ENCODE assay signal across 8 cellular contexts in the genomic region with DNA sequence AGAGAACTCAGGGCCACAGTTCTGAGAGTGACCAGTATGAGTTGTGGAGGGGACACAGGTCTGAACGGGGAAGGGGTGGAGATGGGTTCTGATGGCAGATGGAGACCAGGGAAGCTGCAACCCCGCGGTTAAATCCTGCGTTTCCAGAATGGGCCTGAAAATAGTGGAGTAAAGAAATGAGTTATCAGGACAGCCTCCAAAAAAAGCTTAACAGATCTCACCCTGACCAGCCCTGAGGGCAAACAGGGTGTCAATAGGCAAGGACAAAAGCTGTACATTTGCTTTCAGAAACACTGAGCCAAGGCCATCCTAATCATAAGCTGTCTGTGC. TPM values are rescaled to one million over a fixed set of nuclear protein-coding genes. Genes with fewer than 3 reads are reported as not detected.
DNase-seq lines count a peak whose midpoint lies in the region; ATAC-seq and TF ChIP-seq lines count a peak whose summit lies in the region.

No MANE protein-coding gene starts in this region.

- no peaks in the 10 kb centered on the region for H3K9me3 ChIP-seq in NT2/D1 (ENCODE audit: insufficient read depth, low read length)
- H3K9me3 ChIP-seq in fibroblast of lung (ENCODE audit: control insufficient read depth, insufficient read depth, low read depth, low read length), result no peaks in the 10 kb centered on the region
- no peaks in the 10 kb centered on the region for H3K9me3 ChIP-seq in transverse colon

- in situ Hi-C loops in transverse colon (cut with MboI; ENCODE audit: low pct_ligation_motif_present in 1 of 4, low pct_unique_long_range_greater_than_20kb in 1 of 4, low sequenced_read_pairs in 3 of 4), result no loop called here

- peak overlapping the region; percentile 51 for H3K9ac ChIP-seq in NT2/D1 (ENCODE audit: insufficient read length, low read depth)
- no peak overlapping the region for H3K9ac ChIP-seq in fibroblast of lung (ENCODE audit: insufficient read depth, low read length)
- H3K9ac ChIP-seq in rectal smooth muscle tissue (ENCODE audit: low read length), result no peak overlapping the region

- WGBS in transverse colon (ENCODE audit: low coverage in 1 of 2), 2 donors, result 0 to 12% methylated on average over 3 to 4 of the region's 4 CpGs

- intact Hi-C loops in transverse colon (cut with DNase I; ENCODE audit: low total_unique reads), result no loop called here

- peak overlapping the region; percentile 44 for H3K4me2 ChIP-seq in fibroblast of lung (ENCODE audit: extremely low read depth, insufficient read depth, low read length)

- H2AFZ ChIP-seq in fibroblast of lung (ENCODE audit: low read length), result no peak overlapping the region

- no peaks in the 10 kb centered on the region for H3K79me2 ChIP-seq in fibroblast of lung (ENCODE audit: control insufficient read depth, insufficient read depth, low read length)

- TF ChIP-seq EP300 in transverse colon (IDR thresholded peaks at IDR 0.05; ENCODE audit: low read depth), result no peak

- TF ChIP-seq CTCF in GM10266 (IDR thresholded peaks at IDR 0.05; ENCODE audit: control insufficient read depth, insufficient read depth, low read depth, missing control alignments) (no peak), fibroblast of lung (conservative IDR thresholded peaks at IDR 0.05 in 1 of 2, IDR thresholded peaks at IDR 0.05 in 1 of 2; ENCODE audit: low read depth in 1 of 2, low read length in 2 of 2) (no peak), transverse colon (IDR thresholded peaks at IDR 0.05) (no peak)

- H3K27ac ChIP-seq in fibroblast of lung (ENCODE audit: insufficient read depth, low read length) (no peak overlapping the region), rectal smooth muscle tissue (ENCODE audit: low read depth, low read length) (no peak overlapping the region), transverse colon (no peak overlapping the region)

- H3K4me3 ChIP-seq in NT2/D1 (ENCODE audit: insufficient read length, low read depth), result peak overlapping the region; percentile 53
- peak overlapping the region in 3 of 4 experiments; percentile 35 to 57 (median 56) for H3K4me3 ChIP-seq in fibroblast of lung (replicated peaks in 1 of 4; ENCODE audit: control extremely low read depth in 1 of 4, insufficient read depth in 1 of 4, low read depth in 3 of 4, low read length in 4 of 4)
- H3K4me3 ChIP-seq in rectal smooth muscle tissue (ENCODE audit: low read length), result peak overlapping the region; percentile 61
- peak overlapping the region in 2 of 4 donors; percentile 45 to 58 for H3K4me3 ChIP-seq in transverse colon

- H3K27me3 ChIP-seq in NT2/D1 (ENCODE audit: insufficient read depth, insufficient read length) (peaks cover 53% of the 10 kb centered on the region), fibroblast of lung (ENCODE audit: control insufficient read depth, insufficient read depth, low read length) (peaks cover 7% of the 10 kb centered on the region), rectal smooth muscle tissue (ENCODE audit: control insufficient read depth, insufficient read depth, low read length) (peaks cover 5% of the 10 kb centered on the region), transverse colon (peaks cover 88% of the 10 kb centered on the region)

- no peaks in the 10 kb centered on the region for H4K20me1 ChIP-seq in fibroblast of lung (ENCODE audit: control insufficient read depth, extremely low read depth, insufficient read depth, low read length)

- peak; percentile 25 for DNase-seq in GM10266 (ENCODE audit: extremely low spot score)
- DNase-seq in NT2/D1 (ENCODE audit: low read depth, low spot score), result no peak
- DNase-seq in fibroblast of lung (ENCODE audit: low read depth in 2 of 2), result no peak
- DNase-seq in occipital lobe (lab: John Stamatoyannopoulos, UW), result no peak
- no peak for DNase-seq in transverse colon
- no peak for DNase-seq in Kasumi-1 (lab: John Stamatoyannopoulos, UW)

- H3K4me1 ChIP-seq in NT2/D1 (ENCODE audit: insufficient read depth, insufficient read length), result no peaks in the 10 kb centered on the region
- H3K4me1 ChIP-seq in fibroblast of lung (ENCODE audit: control insufficient read depth, extremely low read depth, insufficient read depth, low read length), result no peaks in the 10 kb centered on the region
- H3K4me1 ChIP-seq in rectal smooth muscle tissue (ENCODE audit: control insufficient read depth, insufficient read depth, low read length), result no peaks in the 10 kb centered on the region
- peaks cover 0 to 21% (median 9%) of the 10 kb centered on the region in 4 donors for H3K4me1 ChIP-seq in transverse colon

- ATAC-seq in HG03139 (IDR thresholded peaks at IDR 0.05; ENCODE audit: unreplicated experiment), result no peak

- H3K36me3 ChIP-seq in NT2/D1 (ENCODE audit: insufficient read depth, insufficient read length, low read length), result no peaks in the 10 kb centered on the region
- H3K36me3 ChIP-seq in fibroblast of lung (ENCODE audit: control insufficient read depth, insufficient read depth, low read length), result no peaks in the 10 kb centered on the region
- no peaks in the 10 kb centered on the region for H3K36me3 ChIP-seq in rectal smooth muscle tissue (ENCODE audit: control insufficient read depth, insufficient read depth, low read length)
- no peaks in the 10 kb centered on the region for H3K36me3 ChIP-seq in transverse colon

- TF ChIP-seq POLR2A in transverse colon (IDR thresholded peaks at IDR 0.05), result no peak

RNA-seq across cellular contexts. Expression of gene RTN1, which starts 0.6 kb away (rescaled TPM):
- total RNA-seq in fibroblast of lung, result under 0.01 and 0.17 TPM in 2 replicates
- 0.35 and 0.92 TPM in 2 replicates for polyA plus RNA-seq in fibroblast of lung
- polyA plus RNA-seq in fibroblast of lung (2012), result 0.37 and 0.77 TPM in 2 replicates
- polyA minus RNA-seq in fibroblast of lung (ENCODE audit: low replicate concordance), result 0.67 TPM in 1 of 2 replicates, not detected in the other
- total RNA-seq in occipital lobe, result 870 TPM
- 1 to 10 TPM in 3 of 4 donors, not detected in 1; 2.4 to 4.9 (median 4.6) TPM for total RNA-seq in transverse colon

RNA-seq across cellular contexts. Expression of gene LRRC9, which starts 48.8 kb away (rescaled TPM):
- total RNA-seq in fibroblast of lung, result not detected in 2 replicates
- not detected in 2 replicates for polyA plus RNA-seq in fibroblast of lung
- polyA plus RNA-seq in fibroblast of lung (2012), result not detected in 2 replicates
- not detected in 2 replicates for polyA minus RNA-seq in fibroblast of lung (ENCODE audit: low replicate concordance)
- total RNA-seq in occipital lobe, result 2.3 TPM
- not detected for total RNA-seq in transverse colon

Comparison
In these comparisons a context has a peak if more than half of its experiments do, and no peak if none do; other contexts are left out.
1. RNA of gene RTN1, which starts 0.6 kb away (total RNA-seq): 870 TPM in occipital lobe (single experiment); 2.4 to 4.9 TPM in transverse colon and under 0.01 to 0.17 TPM in fibroblast of lung; every median in the first group is over 100 times any median in the second.